Comparison of ENCODE assay signal across 1 cellular context in the genomic region with DNA sequence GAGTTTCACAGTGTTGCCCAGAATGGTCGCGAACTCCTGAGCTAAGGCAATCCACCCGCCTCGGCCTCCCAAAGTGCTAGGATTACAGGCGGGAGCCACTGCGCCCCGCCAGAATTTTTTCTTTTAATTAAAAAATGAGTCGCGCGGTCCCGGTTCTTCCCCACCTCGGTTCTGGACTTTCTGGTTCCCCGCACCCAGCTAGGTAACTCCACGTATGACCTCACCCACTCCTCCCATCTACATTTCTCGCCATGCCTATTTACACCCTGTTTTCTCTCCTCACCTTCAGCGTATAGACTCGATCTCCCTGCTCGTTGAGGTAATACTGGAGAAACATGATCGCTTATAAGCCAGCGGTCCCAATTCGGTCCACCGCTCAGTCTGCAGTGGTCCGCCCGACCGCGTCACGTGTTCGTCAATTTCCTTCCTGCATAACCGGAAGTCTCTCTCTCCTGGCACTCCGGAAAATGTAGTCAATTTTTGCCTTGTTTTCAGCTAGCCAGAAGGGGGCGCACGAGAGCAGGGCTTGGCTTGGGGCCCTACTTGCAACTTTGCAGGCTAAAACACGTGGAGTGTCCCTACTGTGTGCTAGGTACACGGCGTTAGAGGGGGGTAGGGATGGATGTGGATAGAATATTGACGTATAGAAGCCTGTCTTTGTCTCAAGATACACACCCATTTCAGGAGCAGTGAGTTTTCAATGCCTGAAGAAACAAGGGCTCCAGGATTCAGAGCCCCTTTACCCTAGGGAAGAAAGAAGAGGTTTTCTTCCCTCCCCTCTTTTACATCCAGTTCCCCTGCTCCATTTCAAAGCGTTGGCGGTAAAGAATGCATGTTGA.
TF ChIP-seq lines count a peak whose summit lies in the region.

A gene (minus strand): TSS at position 400 of the 839 bp plus-strand sequence. CDS start 63 bp downstream, at position 337.
A gene with protein sequence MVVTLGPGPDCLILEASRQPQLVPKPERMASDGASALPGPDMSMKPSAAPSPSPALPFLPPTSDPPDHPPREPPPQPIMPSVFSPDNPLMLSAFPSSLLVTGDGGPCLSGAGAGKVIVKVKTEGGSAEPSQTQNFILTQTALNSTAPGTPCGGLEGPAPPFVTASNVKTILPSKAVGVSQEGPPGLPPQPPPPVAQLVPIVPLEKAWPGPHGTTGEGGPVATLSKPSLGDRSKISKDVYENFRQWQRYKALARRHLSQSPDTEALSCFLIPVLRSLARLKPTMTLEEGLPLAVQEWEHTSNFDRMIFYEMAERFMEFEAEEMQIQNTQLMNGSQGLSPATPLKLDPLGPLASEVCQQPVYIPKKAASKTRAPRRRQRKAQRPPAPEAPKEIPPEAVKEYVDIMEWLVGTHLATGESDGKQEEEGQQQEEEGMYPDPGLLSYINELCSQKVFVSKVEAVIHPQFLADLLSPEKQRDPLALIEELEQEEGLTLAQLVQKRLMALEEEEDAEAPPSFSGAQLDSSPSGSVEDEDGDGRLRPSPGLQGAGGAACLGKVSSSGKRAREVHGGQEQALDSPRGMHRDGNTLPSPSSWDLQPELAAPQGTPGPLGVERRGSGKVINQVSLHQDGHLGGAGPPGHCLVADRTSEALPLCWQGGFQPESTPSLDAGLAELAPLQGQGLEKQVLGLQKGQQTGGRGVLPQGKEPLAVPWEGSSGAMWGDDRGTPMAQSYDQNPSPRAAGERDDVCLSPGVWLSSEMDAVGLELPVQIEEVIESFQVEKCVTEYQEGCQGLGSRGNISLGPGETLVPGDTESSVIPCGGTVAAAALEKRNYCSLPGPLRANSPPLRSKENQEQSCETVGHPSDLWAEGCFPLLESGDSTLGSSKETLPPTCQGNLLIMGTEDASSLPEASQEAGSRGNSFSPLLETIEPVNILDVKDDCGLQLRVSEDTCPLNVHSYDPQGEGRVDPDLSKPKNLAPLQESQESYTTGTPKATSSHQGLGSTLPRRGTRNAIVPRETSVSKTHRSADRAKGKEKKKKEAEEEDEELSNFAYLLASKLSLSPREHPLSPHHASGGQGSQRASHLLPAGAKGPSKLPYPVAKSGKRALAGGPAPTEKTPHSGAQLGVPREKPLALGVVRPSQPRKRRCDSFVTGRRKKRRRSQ (plus strand): TSS at position 579 of the 839 bp plus-strand sequence. CDS start 382 bp downstream, outside the sequence.

TF ChIP-seq in SK-N-SH, 30 proteins besides CTCF, POLR2A, EP300 and RAD21 (continued from another document):
- peak; percentile 89 for TF ChIP-seq RCOR1 (IDR thresholded peaks at IDR 0.05; ENCODE audit: low read length)
- TF ChIP-seq NRF1 (IDR thresholded peaks at IDR 0.05; ENCODE audit: low read depth, low read length) = no peak
- TF ChIP-seq POLR2AphosphoS5 (IDR thresholded peaks at IDR 0.05; ENCODE audit: low read depth, low read length) = peak; percentile 96
- TF ChIP-seq TEAD4 (IDR thresholded peaks at IDR 0.05; ENCODE audit: borderline replicate concordance, insufficient read depth) = no peak
- TF ChIP-seq EZH2phosphoT487 (IDR thresholded peaks at IDR 0.05; ENCODE audit: borderline replicate concordance, low read depth) = no peak
- TF ChIP-seq GATA2 (CRISPR knock-in tag; IDR thresholded peaks at IDR 0.05) = no peak
- TF ChIP-seq, protein P1, sequence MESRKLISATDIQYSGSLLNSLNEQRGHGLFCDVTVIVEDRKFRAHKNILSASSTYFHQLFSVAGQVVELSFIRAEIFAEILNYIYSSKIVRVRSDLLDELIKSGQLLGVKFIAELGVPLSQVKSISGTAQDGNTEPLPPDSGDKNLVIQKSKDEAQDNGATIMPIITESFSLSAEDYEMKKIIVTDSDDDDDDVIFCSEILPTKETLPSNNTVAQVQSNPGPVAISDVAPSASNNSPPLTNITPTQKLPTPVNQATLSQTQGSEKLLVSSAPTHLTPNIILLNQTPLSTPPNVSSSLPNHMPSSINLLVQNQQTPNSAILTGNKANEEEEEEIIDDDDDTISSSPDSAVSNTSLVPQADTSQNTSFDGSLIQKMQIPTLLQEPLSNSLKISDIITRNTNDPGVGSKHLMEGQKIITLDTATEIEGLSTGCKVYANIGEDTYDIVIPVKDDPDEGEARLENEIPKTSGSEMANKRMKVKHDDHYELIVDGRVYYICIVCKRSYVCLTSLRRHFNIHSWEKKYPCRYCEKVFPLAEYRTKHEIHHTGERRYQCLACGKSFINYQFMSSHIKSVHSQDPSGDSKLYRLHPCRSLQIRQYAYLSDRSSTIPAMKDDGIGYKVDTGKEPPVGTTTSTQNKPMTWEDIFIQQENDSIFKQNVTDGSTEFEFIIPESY (IDR thresholded peaks at IDR 0.05; ENCODE audit: borderline replicate concordance, low read depth) = no peak
- peak; percentile 41 for TF ChIP-seq CHD2 (IDR thresholded peaks at IDR 0.05; ENCODE audit: low read length, partially characterized antibody)
- no peak for TF ChIP-seq YY1 (IDR thresholded peaks at IDR 0.05; ENCODE audit: low read depth)
- TF ChIP-seq TCF12 (IDR thresholded peaks at IDR 0.05) = no peak
- peak; percentile 47; the same call in 1 of the 2 replicates for TF ChIP-seq FOXJ3 (CRISPR knock-in tag; IDR thresholded peaks at IDR 0.05)
- TF ChIP-seq ELF1 (IDR thresholded peaks at IDR 0.05) = peak; percentile 87
- TF ChIP-seq, protein P2, sequence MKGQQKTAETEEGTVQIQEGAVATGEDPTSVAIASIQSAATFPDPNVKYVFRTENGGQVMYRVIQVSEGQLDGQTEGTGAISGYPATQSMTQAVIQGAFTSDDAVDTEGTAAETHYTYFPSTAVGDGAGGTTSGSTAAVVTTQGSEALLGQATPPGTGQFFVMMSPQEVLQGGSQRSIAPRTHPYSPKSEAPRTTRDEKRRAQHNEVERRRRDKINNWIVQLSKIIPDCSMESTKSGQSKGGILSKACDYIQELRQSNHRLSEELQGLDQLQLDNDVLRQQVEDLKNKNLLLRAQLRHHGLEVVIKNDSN (IDR thresholded peaks at IDR 0.05; ENCODE audit: borderline replicate concordance, low read depth) = peak; percentile 96
- peak; percentile 94 for TF ChIP-seq MXI1 (IDR thresholded peaks at IDR 0.05; ENCODE audit: low read depth, low read length)
- TF ChIP-seq, protein P3, sequence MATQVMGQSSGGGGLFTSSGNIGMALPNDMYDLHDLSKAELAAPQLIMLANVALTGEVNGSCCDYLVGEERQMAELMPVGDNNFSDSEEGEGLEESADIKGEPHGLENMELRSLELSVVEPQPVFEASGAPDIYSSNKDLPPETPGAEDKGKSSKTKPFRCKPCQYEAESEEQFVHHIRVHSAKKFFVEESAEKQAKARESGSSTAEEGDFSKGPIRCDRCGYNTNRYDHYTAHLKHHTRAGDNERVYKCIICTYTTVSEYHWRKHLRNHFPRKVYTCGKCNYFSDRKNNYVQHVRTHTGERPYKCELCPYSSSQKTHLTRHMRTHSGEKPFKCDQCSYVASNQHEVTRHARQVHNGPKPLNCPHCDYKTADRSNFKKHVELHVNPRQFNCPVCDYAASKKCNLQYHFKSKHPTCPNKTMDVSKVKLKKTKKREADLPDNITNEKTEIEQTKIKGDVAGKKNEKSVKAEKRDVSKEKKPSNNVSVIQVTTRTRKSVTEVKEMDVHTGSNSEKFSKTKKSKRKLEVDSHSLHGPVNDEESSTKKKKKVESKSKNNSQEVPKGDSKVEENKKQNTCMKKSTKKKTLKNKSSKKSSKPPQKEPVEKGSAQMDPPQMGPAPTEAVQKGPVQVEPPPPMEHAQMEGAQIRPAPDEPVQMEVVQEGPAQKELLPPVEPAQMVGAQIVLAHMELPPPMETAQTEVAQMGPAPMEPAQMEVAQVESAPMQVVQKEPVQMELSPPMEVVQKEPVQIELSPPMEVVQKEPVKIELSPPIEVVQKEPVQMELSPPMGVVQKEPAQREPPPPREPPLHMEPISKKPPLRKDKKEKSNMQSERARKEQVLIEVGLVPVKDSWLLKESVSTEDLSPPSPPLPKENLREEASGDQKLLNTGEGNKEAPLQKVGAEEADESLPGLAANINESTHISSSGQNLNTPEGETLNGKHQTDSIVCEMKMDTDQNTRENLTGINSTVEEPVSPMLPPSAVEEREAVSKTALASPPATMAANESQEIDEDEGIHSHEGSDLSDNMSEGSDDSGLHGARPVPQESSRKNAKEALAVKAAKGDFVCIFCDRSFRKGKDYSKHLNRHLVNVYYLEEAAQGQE (IDR thresholded peaks at IDR 0.05; ENCODE audit: low read depth, low read length) = peak; percentile 47; the same call in 1 of the 2 replicates
- TF ChIP-seq SIN3A (IDR thresholded peaks at IDR 0.05; ENCODE audit: borderline replicate concordance, low read depth, low read length) = peak; percentile 87; the same call in 1 of the 2 replicates
- no peak for TF ChIP-seq MEF2A (IDR thresholded peaks at IDR 0.05; ENCODE audit: borderline replicate concordance, low read depth)
- peak; percentile 72 for TF ChIP-seq SMC3 (IDR thresholded peaks at IDR 0.05; ENCODE audit: low read depth, low read length)
- TF ChIP-seq, protein P4, sequence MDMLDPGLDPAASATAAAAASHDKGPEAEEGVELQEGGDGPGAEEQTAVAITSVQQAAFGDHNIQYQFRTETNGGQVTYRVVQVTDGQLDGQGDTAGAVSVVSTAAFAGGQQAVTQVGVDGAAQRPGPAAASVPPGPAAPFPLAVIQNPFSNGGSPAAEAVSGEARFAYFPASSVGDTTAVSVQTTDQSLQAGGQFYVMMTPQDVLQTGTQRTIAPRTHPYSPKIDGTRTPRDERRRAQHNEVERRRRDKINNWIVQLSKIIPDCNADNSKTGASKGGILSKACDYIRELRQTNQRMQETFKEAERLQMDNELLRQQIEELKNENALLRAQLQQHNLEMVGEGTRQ (IDR thresholded peaks at IDR 0.05; ENCODE audit: borderline replicate concordance, low read depth, low read length) = peak; percentile 80
- TF ChIP-seq TAF1 (IDR thresholded peaks at IDR 0.05; ENCODE audit: borderline replicate concordance, low read depth, low read length) = peak; percentile 93
- no peak for TF ChIP-seq FOXM1 (IDR thresholded peaks at IDR 0.05; ENCODE audit: low read depth)
- TF ChIP-seq, protein P5, sequence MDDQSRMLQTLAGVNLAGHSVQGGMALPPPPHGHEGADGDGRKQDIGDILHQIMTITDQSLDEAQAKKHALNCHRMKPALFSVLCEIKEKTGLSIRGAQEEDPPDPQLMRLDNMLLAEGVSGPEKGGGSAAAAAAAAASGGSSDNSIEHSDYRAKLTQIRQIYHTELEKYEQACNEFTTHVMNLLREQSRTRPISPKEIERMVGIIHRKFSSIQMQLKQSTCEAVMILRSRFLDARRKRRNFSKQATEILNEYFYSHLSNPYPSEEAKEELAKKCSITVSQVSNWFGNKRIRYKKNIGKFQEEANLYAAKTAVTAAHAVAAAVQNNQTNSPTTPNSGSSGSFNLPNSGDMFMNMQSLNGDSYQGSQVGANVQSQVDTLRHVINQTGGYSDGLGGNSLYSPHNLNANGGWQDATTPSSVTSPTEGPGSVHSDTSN (IDR thresholded peaks at IDR 0.05) = no peak
- TF ChIP-seq, protein P6, sequence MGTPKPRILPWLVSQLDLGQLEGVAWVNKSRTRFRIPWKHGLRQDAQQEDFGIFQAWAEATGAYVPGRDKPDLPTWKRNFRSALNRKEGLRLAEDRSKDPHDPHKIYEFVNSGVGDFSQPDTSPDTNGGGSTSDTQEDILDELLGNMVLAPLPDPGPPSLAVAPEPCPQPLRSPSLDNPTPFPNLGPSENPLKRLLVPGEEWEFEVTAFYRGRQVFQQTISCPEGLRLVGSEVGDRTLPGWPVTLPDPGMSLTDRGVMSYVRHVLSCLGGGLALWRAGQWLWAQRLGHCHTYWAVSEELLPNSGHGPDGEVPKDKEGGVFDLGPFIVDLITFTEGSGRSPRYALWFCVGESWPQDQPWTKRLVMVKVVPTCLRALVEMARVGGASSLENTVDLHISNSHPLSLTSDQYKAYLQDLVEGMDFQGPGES (IDR thresholded peaks at IDR 0.05; ENCODE audit: low read depth, low read length) = no peak
- no peak for TF ChIP-seq JUND (IDR thresholded peaks at IDR 0.05)
- no peak; the same call in 1 of the 2 replicates for TF ChIP-seq FOSL2 (IDR thresholded peaks at IDR 0.05; ENCODE audit: borderline replicate concordance, low read depth)
